Comparison of ENCODE assay signal across 11 cellular contexts in the genomic region with DNA sequence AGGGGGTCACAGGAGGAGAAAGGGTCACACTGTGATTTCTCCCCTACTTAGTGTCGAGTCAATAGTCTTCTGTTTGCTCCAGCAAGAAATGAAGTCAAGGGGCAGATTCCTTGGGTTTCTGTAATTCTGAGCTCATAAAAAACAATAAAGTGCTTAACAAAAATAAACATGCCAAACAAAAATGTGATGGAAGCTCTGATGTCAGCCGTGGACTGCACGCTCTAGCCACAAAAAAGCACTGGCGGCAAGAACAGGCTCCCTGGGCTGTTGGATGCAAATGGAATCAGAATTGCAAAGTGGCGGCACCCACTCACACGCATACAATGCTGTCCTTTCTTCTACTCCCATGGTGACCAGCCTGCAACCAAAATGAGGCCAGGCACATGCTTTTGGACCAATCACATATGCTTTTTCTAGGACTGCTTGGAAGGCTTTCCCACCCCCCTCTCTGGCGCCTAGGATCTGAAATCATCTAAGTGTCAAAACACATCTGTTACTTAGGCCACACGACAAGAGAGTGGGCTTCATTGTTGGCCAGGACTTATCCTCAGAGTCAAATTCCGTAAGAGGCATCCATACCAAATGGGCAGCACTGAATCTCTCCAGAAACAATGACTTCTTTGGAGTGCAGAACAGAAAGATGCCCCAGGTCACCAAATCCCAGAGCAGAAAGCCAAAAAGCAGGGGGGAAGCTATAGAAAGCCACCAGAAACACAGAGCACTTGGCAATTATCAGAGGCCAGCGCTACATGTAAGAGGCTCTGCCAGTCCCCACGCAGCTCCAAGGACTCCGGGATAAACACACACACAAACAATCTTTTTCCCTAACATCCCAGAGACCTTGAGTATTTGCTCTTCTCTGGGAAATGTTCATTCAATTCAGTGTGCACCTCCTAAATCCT. TPM values are rescaled to one million over a fixed set of nuclear protein-coding genes. Genes with fewer than 3 reads are reported as not detected.
A peak's percentile ranks its signal among the peaks of the same experiment; 100 is the strongest.
DNase-seq lines count a peak whose midpoint lies in the region; ATAC-seq and TF ChIP-seq lines count a peak whose summit lies in the region.
"Had no signal": no experiment of that assay in that cellular context is flagged by ENCODE, and none has a peak within 500 bp of the region (broad histone marks: within the 10 kb centered on the region; RNA-seq: fewer than 3 reads in every experiment).

No MANE protein-coding gene starts in this region.

- peaks cover 9% of the 10 kb centered on the region for H3K4me1 Mint-ChIP-seq in activated naive CD4-positive, alpha-beta T cell treated with anti-CD3 and anti-CD28 coated beads for 36 hours (ENCODE audit: low read depth)

- 82 to 84% methylated on average over 12 of the region's 12 CpGs for WGBS in sigmoid colon, 2 donors

- in situ Hi-C loops in G401 (cut with HindIII; ENCODE audit: low sequenced_read_pairs) (no loop called here), brain microvascular endothelial cell (cut with HindIII; ENCODE audit: low pct_ligation_motif_present, low sequenced_read_pairs) (no loop called here)

- TF ChIP-seq EP300 in sigmoid colon (IDR thresholded peaks at IDR 0.05): peak in 1 of 4 donors; percentile 14

- intact Hi-C loops in sigmoid colon (cut with DNase I): loop anchor here (5.0 kb wide), 1 partner anchor 52 kb away; no protein-coding TSS in a partner anchor
- intact Hi-C loops in activated naive CD4-positive, alpha-beta T cell treated with anti-CD3 and anti-CD28 coated beads for 36 hours (cut with micrococcal nuclease): no loop called here

- CTCF ChIA-PET in activated naive CD4-positive, alpha-beta T cell treated with anti-CD3 and anti-CD28 coated beads for 36 hours (lab: Charles Lee): no interaction called here

- TF ChIP-seq POLR2A in sigmoid colon (IDR thresholded peaks at IDR 0.05): no peak

- peaks cover 0 to 87% (median 78%) of the 10 kb centered on the region in 4 donors for H3K4me1 ChIP-seq in sigmoid colon

- no peaks in the 10 kb centered on the region for H3K9me3 Mint-ChIP-seq in activated naive CD4-positive, alpha-beta T cell treated with anti-CD3 and anti-CD28 coated beads for 36 hours
- H3K9me3 Mint-ChIP-seq: activated CD4-positive, alpha-beta T cell treated with anti-CD3 and anti-CD28 coated beads, Interleukin-2, amount 10 ng/mL, durations not matched to agents 7 days and 5 days had no signal

- TF ChIP-seq CTCF in brain microvascular endothelial cell (IDR thresholded peaks at IDR 0.05; ENCODE audit: low read depth, low read length, missing control alignments) (no peak), sigmoid colon (IDR thresholded peaks at IDR 0.05) (no peak)

- ATAC-seq in HG03045 (IDR thresholded peaks at IDR 0.05; ENCODE audit: unreplicated experiment): no peak

- DNase-seq in G401 (ENCODE audit: low spot score): peak; percentile 33
- DNase-seq in brain microvascular endothelial cell: peak; percentile 76
- DNase-seq in hypothalamus (lab: John Stamatoyannopoulos, UW): peak in 46 of 51 donors; percentile 21 to 95 (median 74)
- DNase-seq in sigmoid colon: no peak
- no peak for DNase-seq in GOT3 (lab: John Stamatoyannopoulos, UW)
- DNase-seq in activated naive CD4-positive, alpha-beta T cell treated with anti-CD3 and anti-CD28 coated beads for 36 hours: no peak
- no peak for DNase-seq in stimulated activated CD4-positive, alpha-beta T cell treated with anti-CD3 and anti-CD28 coated beads, Interleukin-2, amount 100 ng/mL, for 48 hours
- DNase-seq: activated CD4-positive, alpha-beta T cell treated with anti-CD3 and anti-CD28 coated beads, Interleukin-2, amount 10 ng/mL, durations not matched to agents 7 days and 5 days; NCI-H187 treated with DMSO at 0.1 percent for 48 hours had no signal

- H3K4me3 Mint-ChIP-seq in activated naive CD4-positive, alpha-beta T cell treated with anti-CD3 and anti-CD28 coated beads for 36 hours: no peak overlapping the region
- H3K4me3 Mint-ChIP-seq: activated CD4-positive, alpha-beta T cell treated with anti-CD3 and anti-CD28 coated beads, Interleukin-2, amount 10 ng/mL, durations not matched to agents 7 days and 5 days; activated naive CD8-positive, alpha-beta T cell had no signal

- H3K27ac ChIP-seq in brain microvascular endothelial cell (peak overlapping the region; percentile 84), sigmoid colon (peak overlapping the region; percentile 3 to 73 (median 50))

- H3K36me3 ChIP-seq in brain microvascular endothelial cell (replicated peaks): no peaks in the 10 kb centered on the region
- peaks cover 0 to 10% (median 3%) of the 10 kb centered on the region in 4 donors for H3K36me3 ChIP-seq in sigmoid colon

- no peak overlapping the region for H3K27ac Mint-ChIP-seq in activated naive CD4-positive, alpha-beta T cell treated with anti-CD3 and anti-CD28 coated beads for 36 hours
- H3K27ac Mint-ChIP-seq: activated CD4-positive, alpha-beta T cell treated with anti-CD3 and anti-CD28 coated beads, Interleukin-2, amount 10 ng/mL, durations not matched to agents 7 days and 5 days; activated naive CD8-positive, alpha-beta T cell had no signal

- H3K36me3 Mint-ChIP-seq in activated naive CD4-positive, alpha-beta T cell treated with anti-CD3 and anti-CD28 coated beads for 36 hours (ENCODE audit: low read depth): no peaks in the 10 kb centered on the region

- H3K27me3 Mint-ChIP-seq in activated naive CD4-positive, alpha-beta T cell treated with anti-CD3 and anti-CD28 coated beads for 36 hours (ENCODE audit: low read depth): no peaks in the 10 kb centered on the region
- H3K27me3 Mint-ChIP-seq: activated CD4-positive, alpha-beta T cell treated with anti-CD3 and anti-CD28 coated beads, Interleukin-2, amount 10 ng/mL, durations not matched to agents 7 days and 5 days; activated naive CD8-positive, alpha-beta T cell had no signal

- H3K4me3 ChIP-seq in brain microvascular endothelial cell (ENCODE audit: low read depth, low read length) (no peak overlapping the region), sigmoid colon (no peak overlapping the region)

- H3K27me3 ChIP-seq in brain microvascular endothelial cell (replicated peaks) (no peaks in the 10 kb centered on the region), sigmoid colon (no peaks in the 10 kb centered on the region)

- no peaks in the 10 kb centered on the region for H3K9me3 ChIP-seq in sigmoid colon

RNA-seq across cellular contexts. Expression of a gene that starts 9.2 kb away (rescaled TPM):
- total RNA-seq in G401 (2014; rRNA removed; shearing (Covaris generic)): 22.6 and 35.6 TPM in 2 replicates
- total RNA-seq in sigmoid colon: 10 to 100 TPM; 42.1 to 63.5 (median 55.5) TPM
- polyA plus RNA-seq in sigmoid colon: 10 to 100 TPM in 1 of 3 donors, 1 to 10 TPM in 2; 4.9 to 11.7 (median 6.6) TPM
- total RNA-seq in activated naive CD4-positive, alpha-beta T cell treated with anti-CD3 and anti-CD28 coated beads for 36 hours: 1 to 10 TPM; 4.7 to 4.9 TPM

Comparison
In these comparisons a context has a peak if more than half of its experiments do, and no peak if none do; other contexts are left out.
1. DNase-seq: peak in G401 (single experiment), brain microvascular endothelial cell (single experiment) and hypothalamus (46 of 51); none in sigmoid colon (single experiment), GOT3 (single experiment), activated naive CD4-positive, alpha-beta T cell treated with anti-CD3 and anti-CD28 coated beads for 36 hours (single experiment) and stimulated activated CD4-positive, alpha-beta T cell treated with anti-CD3 and anti-CD28 coated beads, Interleukin-2, amount 100 ng/mL, for 48 hours (0 of 2).